17 cellular contexts compared by ENCODE assay signal in genomic region chrX:10939384-10939783, GRCh38.
DNase-seq lines count a peak whose midpoint lies in the region; ATAC-seq and TF ChIP-seq lines count a peak whose summit lies in the region.
"Had no signal": no experiment of that assay in that cellular context is flagged by ENCODE, and none has a peak within 500 bp of the region (broad histone marks: within the 10 kb centered on the region; RNA-seq: fewer than 3 reads in every experiment).

No MANE protein-coding gene starts in this region.

- H3K4me1 ChIP-seq in ACC112 (ENCODE audit: control insufficient read depth, insufficient read depth, low read length, unreplicated experiment): peaks cover 29% of the 10 kb centered on the region
- H3K4me1 ChIP-seq: colonic mucosa had no signal

- H3K36me3 ChIP-seq in ACC112 (ENCODE audit: insufficient read depth, low read length) (no peaks in the 10 kb centered on the region), kidney epithelial cell (ENCODE audit: control insufficient read depth, insufficient read depth, low read length) (no peaks in the 10 kb centered on the region)
- H3K36me3 ChIP-seq: colonic mucosa, ovary had no signal

- H3K4me3 ChIP-seq in ACC112 (ENCODE audit: low read depth, low read length): no peak overlapping the region
- no peak overlapping the region for H3K4me3 ChIP-seq in kidney epithelial cell (ENCODE audit: low read depth, low read length)
- H3K4me3 ChIP-seq: colonic mucosa, ovary had no signal

- peak overlapping the region; percentile 60 for H2AFZ ChIP-seq in ACC112 (ENCODE audit: low read length, unreplicated experiment)

- no peak for ATAC-seq in HG02884 (IDR thresholded peaks at IDR 0.05; ENCODE audit: unreplicated experiment)
- ATAC-seq: Panc1 had no signal

- H3K27me3 ChIP-seq in ACC112 (ENCODE audit: insufficient read depth, low read length): no peaks in the 10 kb centered on the region
- no peaks in the 10 kb centered on the region for H3K27me3 ChIP-seq in kidney epithelial cell (ENCODE audit: control insufficient read depth, insufficient read depth, low read length)
- H3K27me3 ChIP-seq: colonic mucosa, ovary had no signal

- H3K27ac ChIP-seq in ACC112 (ENCODE audit: low read depth, low read length) (no peak overlapping the region), VCaP (peak overlapping the region; percentile 57)
- H3K27ac ChIP-seq: colonic mucosa, epithelial cell of prostate, ovary had no signal

- no peak for TF ChIP-seq CTCF in VCaP (conservative IDR thresholded peaks at IDR 0.05)
- TF ChIP-seq CTCF in kidney epithelial cell (IDR thresholded peaks at IDR 0.05; ENCODE audit: insufficient read depth, low read length, poor library complexity, severe bottlenecking): no peak

- DNase-seq in HCEC 1CT (peak; percentile 31), kidney epithelial cell (ENCODE audit: low read depth) (peak; percentile 10), COLO668 (lab: John Stamatoyannopoulos, UW; ENCODE audit: unreplicated experiment) (no peak), NCI-H1105 (lab: John Stamatoyannopoulos, UW) (no peak), T-helper 9 cell (no peak)
- DNase-seq: activated CD4-positive, alpha-beta T cell treated with anti-CD3 and anti-CD28 coated beads, Interleukin-2, amount 10 ng/mL, durations not matched to agents 7 days and 5 days; activated naive CD4-positive, alpha-beta T cell treated with Interleukin-2 at 50 U/mL for 16 hours; colonic mucosa; naive B cell; NCI-H146; ovary; stimulated activated CD4-positive, alpha-beta T cell treated with anti-CD3 and anti-CD28 coated beads, Interleukin-2, amount 100 ng/mL, for 24 hours had no signal

- no peaks in the 10 kb centered on the region for H3K79me2 ChIP-seq in ACC112 (ENCODE audit: control insufficient read depth, insufficient read depth, low read length, unreplicated experiment)

Comparison
In these comparisons a context has a peak if more than half of its experiments do, and no peak if none do; other contexts are left out.
1. DNase-seq: peak in HCEC 1CT (single experiment) and kidney epithelial cell (single experiment); none in COLO668 (single experiment), NCI-H1105 (single experiment) and T-helper 9 cell (single experiment).